Comparison of ENCODE assay signal across 1 cellular context in the genomic region with DNA sequence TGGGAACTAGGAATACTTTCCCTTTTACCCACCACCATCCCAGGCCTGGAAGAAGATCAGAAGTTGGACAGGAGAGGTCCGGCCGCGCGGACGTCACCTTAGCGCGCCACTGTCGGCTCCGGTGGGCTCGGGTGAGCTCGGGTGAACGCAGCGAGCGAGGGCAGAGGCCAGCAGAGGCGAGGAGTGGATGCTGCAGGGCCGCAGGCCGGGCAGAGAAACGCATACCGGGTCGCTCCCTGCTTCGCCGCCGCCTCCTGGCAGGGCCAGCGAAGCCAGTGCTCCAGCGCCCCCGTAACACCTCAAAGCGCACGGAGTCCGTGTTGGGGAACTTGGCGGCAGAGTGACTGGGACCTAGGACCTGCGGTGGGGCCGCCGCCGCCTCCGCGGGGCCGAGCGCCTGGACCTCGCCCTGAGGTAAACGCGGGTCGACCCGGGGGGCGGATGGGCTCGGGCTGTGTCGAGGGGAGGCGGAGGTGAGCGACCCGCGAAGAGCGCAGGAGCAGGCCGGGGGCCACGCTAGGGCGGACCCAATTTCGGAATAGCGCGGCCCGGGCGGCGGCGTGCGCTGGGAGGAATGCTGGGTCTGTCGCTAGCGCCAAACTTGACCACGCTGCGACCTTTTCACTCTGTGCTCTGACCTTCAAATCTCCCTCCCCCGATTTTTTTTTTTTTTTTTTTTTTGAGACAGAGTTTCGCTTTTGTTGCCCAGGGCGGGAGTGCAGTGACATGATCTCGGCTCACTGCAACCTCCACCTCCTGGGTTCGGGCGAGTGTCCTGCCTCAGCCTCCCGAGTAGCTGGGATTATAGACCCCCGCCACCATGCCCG.
TF ChIP-seq lines count a peak whose summit lies in the region.

No MANE protein-coding gene starts in this region.

TF ChIP-seq in IMR-90, 13 proteins besides CTCF, POLR2A, EP300 and RAD21 (continued from another document):
- TF ChIP-seq, protein P1, sequence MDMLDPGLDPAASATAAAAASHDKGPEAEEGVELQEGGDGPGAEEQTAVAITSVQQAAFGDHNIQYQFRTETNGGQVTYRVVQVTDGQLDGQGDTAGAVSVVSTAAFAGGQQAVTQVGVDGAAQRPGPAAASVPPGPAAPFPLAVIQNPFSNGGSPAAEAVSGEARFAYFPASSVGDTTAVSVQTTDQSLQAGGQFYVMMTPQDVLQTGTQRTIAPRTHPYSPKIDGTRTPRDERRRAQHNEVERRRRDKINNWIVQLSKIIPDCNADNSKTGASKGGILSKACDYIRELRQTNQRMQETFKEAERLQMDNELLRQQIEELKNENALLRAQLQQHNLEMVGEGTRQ (IDR thresholded peaks at IDR 0.05; ENCODE audit: low read depth, low read length) = no peak
- TF ChIP-seq SMC3 (IDR thresholded peaks at IDR 0.05; ENCODE audit: low read depth, low read length) (no peak), RCOR1 (IDR thresholded peaks at IDR 0.05; ENCODE audit: insufficient replicate concordance, low read length) (no peak), CEBPB (IDR thresholded peaks at IDR 0.05; ENCODE audit: low read depth, low read length) (no peak), NFE2L2 (IDR thresholded peaks at IDR 0.05; ENCODE audit: low read depth, low read length) (no peak), MAZ (IDR thresholded peaks at IDR 0.05; ENCODE audit: borderline replicate concordance, low read depth, low read length) (no peak), FOS (IDR thresholded peaks at IDR 0.05; ENCODE audit: low read depth, low read length) (no peak), MXI1 (IDR thresholded peaks at IDR 0.05; ENCODE audit: borderline replicate concordance, low read depth, low read length) (no peak), RFX5 (IDR thresholded peaks at IDR 0.05; ENCODE audit: low read depth, low read length) (no peak), MAFK (IDR thresholded peaks at IDR 0.05; ENCODE audit: low read depth, low read length) (no peak), BHLHE40 (IDR thresholded peaks at IDR 0.05; ENCODE audit: low read depth, low read length) (no peak)
- TF ChIP-seq, protein P2, sequence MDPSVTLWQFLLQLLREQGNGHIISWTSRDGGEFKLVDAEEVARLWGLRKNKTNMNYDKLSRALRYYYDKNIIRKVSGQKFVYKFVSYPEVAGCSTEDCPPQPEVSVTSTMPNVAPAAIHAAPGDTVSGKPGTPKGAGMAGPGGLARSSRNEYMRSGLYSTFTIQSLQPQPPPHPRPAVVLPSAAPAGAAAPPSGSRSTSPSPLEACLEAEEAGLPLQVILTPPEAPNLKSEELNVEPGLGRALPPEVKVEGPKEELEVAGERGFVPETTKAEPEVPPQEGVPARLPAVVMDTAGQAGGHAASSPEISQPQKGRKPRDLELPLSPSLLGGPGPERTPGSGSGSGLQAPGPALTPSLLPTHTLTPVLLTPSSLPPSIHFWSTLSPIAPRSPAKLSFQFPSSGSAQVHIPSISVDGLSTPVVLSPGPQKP (IDR thresholded peaks at IDR 0.05; ENCODE audit: borderline replicate concordance, low read depth, low read length) = no peak
